In genomic region chr2:234583331-234583730, GRCh38 we compare ENCODE assay signal across 1 cellular context.
A peak's percentile ranks its signal among the peaks of the same experiment; 100 is the strongest.
TF ChIP-seq lines count a peak whose summit lies in the region.

No MANE protein-coding gene starts in this region.

TF ChIP-seq in HepG2, 621 proteins besides CTCF, POLR2A, EP300 and RAD21 (continued from another document):
- peak; percentile 90 for TF ChIP-seq MNT (IDR thresholded peaks at IDR 0.05)
- TF ChIP-seq HIC2 (CRISPR knock-in tag; IDR thresholded peaks at IDR 0.05; ENCODE audit: low read depth): no peak
